ENCODE assay signal across 1 cellular context in genomic region chr2:98507940-98508689, GRCh38.
TF ChIP-seq lines count a peak whose summit lies in the region.

No MANE protein-coding gene starts in this region.

TF ChIP-seq in H1, 55 proteins besides CTCF, POLR2A, EP300 and RAD21 (continued from another document):
- TF ChIP-seq E2F6 (IDR thresholded peaks at IDR 0.05) (no peak), SUZ12 (IDR thresholded peaks at IDR 0.05; ENCODE audit: low read length) (no peak)
